Comparison of ENCODE assay signal across 13 cellular contexts in the genomic region with DNA sequence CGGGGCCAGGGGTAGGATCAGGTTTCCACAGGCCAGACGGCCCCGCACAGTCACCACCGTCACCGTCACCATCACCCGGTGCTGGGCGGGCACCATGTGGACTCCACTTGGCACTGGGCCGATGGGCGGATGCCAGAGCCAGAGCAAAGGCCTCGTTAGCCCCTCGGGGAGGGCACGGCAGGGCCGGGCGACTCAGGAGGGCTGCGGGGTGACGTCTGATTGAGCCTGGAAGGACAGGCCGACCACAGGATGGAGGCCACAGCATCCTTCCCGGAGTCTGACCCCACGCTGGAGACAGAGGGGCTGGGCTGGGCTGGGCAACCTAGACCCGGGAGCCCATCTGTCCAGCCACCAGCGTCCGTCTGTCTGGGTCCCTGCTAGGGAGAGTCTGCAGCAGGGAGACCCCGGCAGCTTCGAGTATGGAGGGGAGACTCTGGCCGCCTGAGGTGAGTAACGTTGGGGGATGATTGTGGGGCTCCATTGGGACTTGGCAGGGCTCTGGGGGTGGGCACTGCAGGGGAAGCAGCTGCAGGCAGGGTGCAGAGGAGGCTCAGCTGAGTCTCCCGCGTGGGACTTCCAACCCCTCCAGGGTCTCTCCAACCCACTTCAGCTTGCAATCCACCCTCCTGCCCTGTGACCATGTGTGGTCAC. TPM values are rescaled to one million over a fixed set of nuclear protein-coding genes. Genes with fewer than 3 reads are reported as not detected.
DNase-seq lines count a peak whose midpoint lies in the region; ATAC-seq and TF ChIP-seq lines count a peak whose summit lies in the region.
"Had no signal": no experiment of that assay in that cellular context is flagged by ENCODE, and none has a peak within 500 bp of the region (broad histone marks: within the 10 kb centered on the region; RNA-seq: fewer than 3 reads in every experiment).

No MANE protein-coding gene starts in this region.

- H3K9me3 ChIP-seq in BLaER1 (no peaks in the 10 kb centered on the region), HEK293 (ENCODE audit: control insufficient read depth, insufficient read depth, low read depth, low read length) (no peaks in the 10 kb centered on the region), colonic mucosa (no peaks in the 10 kb centered on the region), psoas muscle (no peaks in the 10 kb centered on the region), vagina (no peaks in the 10 kb centered on the region)
- H3K9me3 ChIP-seq: ascending aorta, right atrium auricular region had no signal

- DNase-seq in colonic mucosa (peak; percentile 91), psoas muscle (no peak), vagina (ENCODE audit: extremely low spot score in 2 of 2) (no peak)
- DNase-seq in stimulated activated CD4-positive, alpha-beta T cell treated with anti-CD3 and anti-CD28 coated beads, Interleukin-12 subunit alpha, Interleukin-12 subunit beta, amount 100 ng/mL, for 4 hours: no peak
- DNase-seq in activated CD4-positive, alpha-beta T cell treated with anti-CD3 and anti-CD28 coated beads, Interleukin-2, amount 50 U/mL, for 4 hours: no peak
- DNase-seq: NCI-H1417 treated with DMSO at 0.1 percent for 48 hours had no signal

- POLR2A ChIA-PET in HEK293 (lab: Yijun Ruan, JAX): interaction anchor here (1.9 kb wide), 1 partner anchor 132 kb away, joined by 13 read pairs; no protein-coding TSS in a partner anchor

- peaks cover 91% of the 10 kb centered on the region for H3K4me1 ChIP-seq in BLaER1
- H3K4me1 ChIP-seq in HEK293 (ENCODE audit: control insufficient read depth, insufficient read depth, low read length): no peaks in the 10 kb centered on the region
- H3K4me1 ChIP-seq in colonic mucosa: peaks cover 23% of the 10 kb centered on the region
- peaks cover 6% of the 10 kb centered on the region for H3K4me1 ChIP-seq in psoas muscle
- H3K4me1 ChIP-seq in vagina: peaks cover 18% of the 10 kb centered on the region
- H3K4me1 ChIP-seq: ascending aorta, foreskin keratinocyte had no signal

- TF ChIP-seq POLR2A in vagina (IDR thresholded peaks at IDR 0.05): no peak

- H3K9ac ChIP-seq in BLaER1 (peak overlapping the region; percentile 66), colonic mucosa (ENCODE audit: low read depth in 2 of 2, low read length in 2 of 2) (peak overlapping the region; percentile 43 to 60)
- H3K9ac ChIP-seq: KMS-11 had no signal

- WGBS in psoas muscle, 3 donors: 39 to 51% (median 40%) methylated on average over 27 to 28 of the region's 28 CpGs

- intact Hi-C loops in colonic mucosa (cut with DNase I): no loop called here
- intact Hi-C loops in psoas muscle (cut with DNase I): no loop called here
- intact Hi-C loops in vagina (cut with DNase I): no loop called here

- CTCF ChIA-PET in HEK293 (lab: Yijun Ruan, JAX): interaction anchor here (0.7 to 2.2 kb wide), 10 partner anchors 22 to 182 kb away, joined by 3 to 6 read pairs (median 4); a partner anchor contains a TSS

- TF ChIP-seq CTCF in HEK293 (tag by site-specific recombination; IDR thresholded peaks at IDR 0.05): no peak
- no peak for TF ChIP-seq CTCF in colonic mucosa (IDR thresholded peaks at IDR 0.05)
- no peak for TF ChIP-seq CTCF in psoas muscle (IDR thresholded peaks at IDR 0.05)
- no peak for TF ChIP-seq CTCF in vagina (IDR thresholded peaks at IDR 0.05)

- H3K4me2 ChIP-seq in BLaER1: peak overlapping the region; percentile 97
- H3K4me2 ChIP-seq: KMS-11 had no signal

- H3K27ac ChIP-seq in BLaER1: peak overlapping the region; percentile 79
- H3K27ac ChIP-seq in HEK293 (ENCODE audit: extremely low read depth, low read depth, low read length): no peak overlapping the region
- H3K27ac ChIP-seq in colonic mucosa: no peak overlapping the region
- no peak overlapping the region for H3K27ac ChIP-seq in psoas muscle
- H3K27ac ChIP-seq in vagina: no peak overlapping the region
- H3K27ac ChIP-seq: ascending aorta, foreskin keratinocyte, KMS-11, right atrium auricular region had no signal

- no peaks in the 10 kb centered on the region for H4K20me1 ChIP-seq in BLaER1

- H3K4me3 ChIP-seq in BLaER1: peak overlapping the region; percentile 64
- H3K4me3 ChIP-seq in HEK293 (ENCODE audit: low read depth, low read length): no peak overlapping the region
- peak overlapping the region; percentile 6 for H3K4me3 ChIP-seq in colonic mucosa
- H3K4me3 ChIP-seq in psoas muscle: no peak overlapping the region
- H3K4me3 ChIP-seq in vagina: no peak overlapping the region
- H3K4me3 ChIP-seq: ascending aorta had no signal

- ATAC-seq in psoas muscle (peak; percentile 7 to 30 (median 16)), GM18867 (IDR thresholded peaks at IDR 0.05; ENCODE audit: unreplicated experiment) (no peak)

- H3K27me3 ChIP-seq in BLaER1 (no peaks in the 10 kb centered on the region), colonic mucosa (no peaks in the 10 kb centered on the region), psoas muscle (ENCODE audit: insufficient read depth in 3 of 3, low read length in 2 of 3) (peaks cover 0 to 23% (median 2%) of the 10 kb centered on the region in 3 donors), vagina (no peaks in the 10 kb centered on the region)
- H3K27me3 ChIP-seq: ascending aorta, right atrium auricular region had no signal

- H3K36me3 ChIP-seq in BLaER1 (no peaks in the 10 kb centered on the region), HEK293 (ENCODE audit: control insufficient read depth in 2 of 2, insufficient read depth in 1 of 2, low read length in 2 of 2) (no peaks in the 10 kb centered on the region), colonic mucosa (no peaks in the 10 kb centered on the region), psoas muscle (ENCODE audit: insufficient read depth in 1 of 2, low read depth in 1 of 2) (no peaks in the 10 kb centered on the region), vagina (no peaks in the 10 kb centered on the region)
- H3K36me3 ChIP-seq: ascending aorta, right atrium auricular region had no signal

TF ChIP-seq in HEK293, 187 proteins besides CTCF, POLR2A, EP300 and RAD21:
- TF ChIP-seq, protein P1, sequence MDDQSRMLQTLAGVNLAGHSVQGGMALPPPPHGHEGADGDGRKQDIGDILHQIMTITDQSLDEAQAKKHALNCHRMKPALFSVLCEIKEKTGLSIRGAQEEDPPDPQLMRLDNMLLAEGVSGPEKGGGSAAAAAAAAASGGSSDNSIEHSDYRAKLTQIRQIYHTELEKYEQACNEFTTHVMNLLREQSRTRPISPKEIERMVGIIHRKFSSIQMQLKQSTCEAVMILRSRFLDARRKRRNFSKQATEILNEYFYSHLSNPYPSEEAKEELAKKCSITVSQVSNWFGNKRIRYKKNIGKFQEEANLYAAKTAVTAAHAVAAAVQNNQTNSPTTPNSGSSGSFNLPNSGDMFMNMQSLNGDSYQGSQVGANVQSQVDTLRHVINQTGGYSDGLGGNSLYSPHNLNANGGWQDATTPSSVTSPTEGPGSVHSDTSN (CRISPR knock-in tag; IDR thresholded peaks at IDR 0.05): 0 out of 2 replicates have a peak, but pooled peaks have one; percentile 28
- TF ChIP-seq SP3 (tag by site-specific recombination; IDR thresholded peaks at IDR 0.05): no peak

RNA-seq across cellular contexts. Expression of a gene that starts 22.4 kb away (rescaled TPM):
- total RNA-seq in colonic mucosa: 100 to 1,000 TPM in 1 of 2 donors, 10 to 100 TPM in 1; 46.0 to 110 TPM
- 1 to 10 TPM; 2.4 to 6.3 (median 3.8) TPM for total RNA-seq in psoas muscle
- polyA plus RNA-seq in psoas muscle: 1 to 10 TPM; 5.9 to 7.0 (median 6.3) TPM
- 2.9 TPM for total RNA-seq in vagina

RNA-seq across cellular contexts. Expression of a gene that starts 31.4 kb away (rescaled TPM):
- total RNA-seq in colonic mucosa (100 to 1,000 TPM; 106 to 225 TPM), psoas muscle (100 to 1,000 TPM in 2 of 4 donors, 10 to 100 TPM in 2; 93.0 to 175 (median 104) TPM), vagina (77.3 TPM)
- polyA plus RNA-seq in psoas muscle: 100 to 1,000 TPM; 222 to 558 (median 242) TPM

RNA-seq across cellular contexts. Expression of a gene that starts 50.7 kb away (rescaled TPM):
- total RNA-seq in colonic mucosa: 100 to 1,000 TPM in 1 of 2 donors, 10 to 100 TPM in 1; 75.2 to 131 TPM
- 10 to 100 TPM; 38.6 to 74.5 (median 56.5) TPM for total RNA-seq in psoas muscle
- 100 to 1,000 TPM in 2 of 3 donors, 10 to 100 TPM in 1; 62.3 to 158 (median 139) TPM for polyA plus RNA-seq in psoas muscle
- total RNA-seq in vagina: 72.9 TPM

RNA-seq across cellular contexts. Expression of a gene that starts 50.9 kb away (rescaled TPM):
- 10 to 100 TPM; 24.6 to 25.0 TPM for total RNA-seq in colonic mucosa
- total RNA-seq in psoas muscle: 10 to 100 TPM in 3 of 4 donors, 1 to 10 TPM in 1; 7.8 to 15.6 (median 11.9) TPM
- 10 to 100 TPM; 23.2 to 29.3 (median 29.1) TPM for polyA plus RNA-seq in psoas muscle
- 24.1 TPM for total RNA-seq in vagina

Comparison
In these comparisons a context has a peak if more than half of its experiments do, and no peak if none do; other contexts are left out.
1. H3K4me3 ChIP-seq: peak in BLaER1 (single experiment) and colonic mucosa (single experiment); none in HEK293 (single experiment), psoas muscle (single experiment) and vagina (0 of 2).
2. RNA of a gene that starts 22.4 kb away (total RNA-seq): 46.0 to 110 TPM in colonic mucosa; 2.4 to 6.3 TPM in psoas muscle and 2.9 TPM in vagina (single experiment); every median in the first group is over 4 times any median in the second.